1 cellular context compared by ENCODE assay signal in genomic region chr7:100048680-100049079, GRCh38.
TF ChIP-seq lines count a peak whose summit lies in the region.

No MANE protein-coding gene starts in this region.

TF ChIP-seq in HCT116, 20 proteins besides CTCF, POLR2A, EP300 and RAD21:
- TF ChIP-seq SRF (IDR thresholded peaks at IDR 0.05; ENCODE audit: low read depth), result no peak
- no peak for TF ChIP-seq TCF7L2 (IDR thresholded peaks at IDR 0.05; ENCODE audit: borderline replicate concordance, extremely low read depth, insufficient read depth, insufficient read length)
- no peak for TF ChIP-seq ELF1 (IDR thresholded peaks at IDR 0.05; ENCODE audit: borderline replicate concordance, low read depth)
- TF ChIP-seq EZH2phosphoT487 (IDR thresholded peaks at IDR 0.05; ENCODE audit: borderline replicate concordance), result no peak
- TF ChIP-seq ZNF274 (IDR thresholded peaks at IDR 0.05; ENCODE audit: low read depth, low read length), result no peak
- TF ChIP-seq, protein P1, sequence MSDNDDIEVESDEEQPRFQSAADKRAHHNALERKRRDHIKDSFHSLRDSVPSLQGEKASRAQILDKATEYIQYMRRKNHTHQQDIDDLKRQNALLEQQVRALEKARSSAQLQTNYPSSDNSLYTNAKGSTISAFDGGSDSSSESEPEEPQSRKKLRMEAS (IDR thresholded peaks at IDR 0.05), result no peak
- no peak for TF ChIP-seq JUND (IDR thresholded peaks at IDR 0.05)
- no peak for TF ChIP-seq CEBPB (IDR thresholded peaks at IDR 0.05; ENCODE audit: low read depth)
- no peak for TF ChIP-seq EZH2 (IDR thresholded peaks at IDR 0.05)
- TF ChIP-seq EGR1 (IDR thresholded peaks at IDR 0.05; ENCODE audit: low read depth), result no peak
- no peak for TF ChIP-seq POLR2AphosphoS5 (IDR thresholded peaks at IDR 0.05; ENCODE audit: low read depth, low read length)
- no peak for TF ChIP-seq FOSL1 (IDR thresholded peaks at IDR 0.05; ENCODE audit: low read depth)
- no peak for TF ChIP-seq YY1 (IDR thresholded peaks at IDR 0.05; ENCODE audit: extremely low read depth, insufficient replicate concordance, low read depth, low read length)
- TF ChIP-seq, protein P2, sequence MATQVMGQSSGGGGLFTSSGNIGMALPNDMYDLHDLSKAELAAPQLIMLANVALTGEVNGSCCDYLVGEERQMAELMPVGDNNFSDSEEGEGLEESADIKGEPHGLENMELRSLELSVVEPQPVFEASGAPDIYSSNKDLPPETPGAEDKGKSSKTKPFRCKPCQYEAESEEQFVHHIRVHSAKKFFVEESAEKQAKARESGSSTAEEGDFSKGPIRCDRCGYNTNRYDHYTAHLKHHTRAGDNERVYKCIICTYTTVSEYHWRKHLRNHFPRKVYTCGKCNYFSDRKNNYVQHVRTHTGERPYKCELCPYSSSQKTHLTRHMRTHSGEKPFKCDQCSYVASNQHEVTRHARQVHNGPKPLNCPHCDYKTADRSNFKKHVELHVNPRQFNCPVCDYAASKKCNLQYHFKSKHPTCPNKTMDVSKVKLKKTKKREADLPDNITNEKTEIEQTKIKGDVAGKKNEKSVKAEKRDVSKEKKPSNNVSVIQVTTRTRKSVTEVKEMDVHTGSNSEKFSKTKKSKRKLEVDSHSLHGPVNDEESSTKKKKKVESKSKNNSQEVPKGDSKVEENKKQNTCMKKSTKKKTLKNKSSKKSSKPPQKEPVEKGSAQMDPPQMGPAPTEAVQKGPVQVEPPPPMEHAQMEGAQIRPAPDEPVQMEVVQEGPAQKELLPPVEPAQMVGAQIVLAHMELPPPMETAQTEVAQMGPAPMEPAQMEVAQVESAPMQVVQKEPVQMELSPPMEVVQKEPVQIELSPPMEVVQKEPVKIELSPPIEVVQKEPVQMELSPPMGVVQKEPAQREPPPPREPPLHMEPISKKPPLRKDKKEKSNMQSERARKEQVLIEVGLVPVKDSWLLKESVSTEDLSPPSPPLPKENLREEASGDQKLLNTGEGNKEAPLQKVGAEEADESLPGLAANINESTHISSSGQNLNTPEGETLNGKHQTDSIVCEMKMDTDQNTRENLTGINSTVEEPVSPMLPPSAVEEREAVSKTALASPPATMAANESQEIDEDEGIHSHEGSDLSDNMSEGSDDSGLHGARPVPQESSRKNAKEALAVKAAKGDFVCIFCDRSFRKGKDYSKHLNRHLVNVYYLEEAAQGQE (IDR thresholded peaks at IDR 0.05; ENCODE audit: low read depth), result no peak
- no peak for TF ChIP-seq ZFX (IDR thresholded peaks at IDR 0.05)
- TF ChIP-seq, protein P3, sequence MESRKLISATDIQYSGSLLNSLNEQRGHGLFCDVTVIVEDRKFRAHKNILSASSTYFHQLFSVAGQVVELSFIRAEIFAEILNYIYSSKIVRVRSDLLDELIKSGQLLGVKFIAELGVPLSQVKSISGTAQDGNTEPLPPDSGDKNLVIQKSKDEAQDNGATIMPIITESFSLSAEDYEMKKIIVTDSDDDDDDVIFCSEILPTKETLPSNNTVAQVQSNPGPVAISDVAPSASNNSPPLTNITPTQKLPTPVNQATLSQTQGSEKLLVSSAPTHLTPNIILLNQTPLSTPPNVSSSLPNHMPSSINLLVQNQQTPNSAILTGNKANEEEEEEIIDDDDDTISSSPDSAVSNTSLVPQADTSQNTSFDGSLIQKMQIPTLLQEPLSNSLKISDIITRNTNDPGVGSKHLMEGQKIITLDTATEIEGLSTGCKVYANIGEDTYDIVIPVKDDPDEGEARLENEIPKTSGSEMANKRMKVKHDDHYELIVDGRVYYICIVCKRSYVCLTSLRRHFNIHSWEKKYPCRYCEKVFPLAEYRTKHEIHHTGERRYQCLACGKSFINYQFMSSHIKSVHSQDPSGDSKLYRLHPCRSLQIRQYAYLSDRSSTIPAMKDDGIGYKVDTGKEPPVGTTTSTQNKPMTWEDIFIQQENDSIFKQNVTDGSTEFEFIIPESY (IDR thresholded peaks at IDR 0.05; ENCODE audit: extremely low read depth, insufficient replicate concordance, low read length), result no peak
